In the genomic region with DNA sequence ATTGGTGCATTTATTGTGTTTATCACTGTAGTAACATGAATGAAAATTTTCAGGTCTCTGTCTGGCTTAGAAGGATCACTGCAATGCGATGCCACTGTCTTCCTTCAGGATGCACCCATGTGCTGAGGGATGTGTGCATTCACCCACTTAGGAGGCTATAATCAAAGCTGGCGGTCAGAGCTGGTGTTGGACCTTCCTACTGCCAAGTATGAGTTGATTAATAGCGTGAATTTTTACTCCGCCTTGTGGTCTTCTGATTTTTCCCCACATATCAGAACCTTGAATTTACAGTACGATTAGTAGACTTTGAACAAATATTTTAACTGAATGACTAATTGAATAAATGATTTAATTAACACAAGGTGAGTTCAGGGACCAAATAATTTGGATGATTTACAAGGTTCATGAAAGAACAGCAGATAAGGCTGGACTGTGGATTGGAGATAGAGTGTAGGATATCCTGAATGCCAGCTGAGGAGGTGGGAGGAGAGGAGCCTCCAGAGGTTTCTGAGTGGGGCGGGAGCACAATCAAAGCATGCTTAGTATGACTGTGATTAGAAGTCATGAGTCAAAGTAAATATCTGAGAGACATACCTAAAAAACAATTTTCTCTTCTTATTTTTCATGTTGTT, we compare ENCODE assay signal across 18 cellular contexts. TPM values are rescaled to one million over a fixed set of nuclear protein-coding genes. Genes with fewer than 3 reads are reported as not detected.
"Had no signal": no experiment of that assay in that cellular context is flagged by ENCODE, and none has a peak within 500 bp of the region (broad histone marks: within the 10 kb centered on the region; RNA-seq: fewer than 3 reads in every experiment).

No MANE protein-coding gene starts in this region.

- H3K4me3 ChIP-seq: gastroesophageal sphincter, testis had no signal

- DNase-seq: activated CD4-positive, alpha-beta T cell treated with anti-CD3 and anti-CD28 coated beads for 1 hour; activated CD4-positive, alpha-beta T cell treated with anti-CD3 and anti-CD28 coated beads, Interleukin-2, amount 50 U/mL, for 4 hours; activated naive CD4-positive, alpha-beta T cell treated with anti-CD3 and anti-CD28 coated beads for 36 hours; activated naive CD8-positive, alpha-beta T cell treated with anti-CD3 and anti-CD28 coated beads, Interleukin-2, amount 50 U/mL, for 24 hours; aorta; endodermal cell; erythroblast; left ventricle myocardium superior; occipital lobe; stimulated activated naive CD8-positive, alpha-beta T cell treated with anti-CD3 and anti-CD28 coated beads, Interleukin-15, amount 100 ng/mL, for 72 hours; T-helper 9 cell; testis had no signal

- H3K4me1 ChIP-seq: testis had no signal

- H3K9me3 ChIP-seq: gastroesophageal sphincter, testis had no signal

- H3K27ac Mint-ChIP-seq: activated naive CD4-positive, alpha-beta T cell treated with anti-CD3 and anti-CD28 coated beads for 36 hours; activated naive CD8-positive, alpha-beta T cell treated with anti-CD3 and anti-CD28 coated beads, Interleukin-2, amount 50 U/mL, for 24 hours; activated T-helper 17 cell treated with anti-CD3 and anti-CD28 coated beads, Interleukin-2, amount 50 U/mL, for 72 hours; endodermal cell; memory B cell; natural killer cell treated with Interleukin-12 subunit alpha and Interleukin-12 subunit beta and Interleukin-15 and Interleukin-18, amount 100 ng/mL, for 72 hours; stimulated activated naive CD8-positive, alpha-beta T cell treated with anti-CD3 and anti-CD28 coated beads, Interleukin-15, amount 100 ng/mL, for 72 hours had no signal

- H3K4me1 Mint-ChIP-seq: activated naive CD8-positive, alpha-beta T cell treated with anti-CD3 and anti-CD28 coated beads, Interleukin-2, amount 50 U/mL, for 24 hours; activated T-helper 17 cell treated with anti-CD3 and anti-CD28 coated beads, Interleukin-2, amount 50 U/mL, for 72 hours; memory B cell; stimulated activated naive CD8-positive, alpha-beta T cell treated with anti-CD3 and anti-CD28 coated beads, Interleukin-15, amount 100 ng/mL, for 72 hours had no signal

- H3K36me3 ChIP-seq: gastroesophageal sphincter had no signal

- ATAC-seq: activated naive CD8-positive, alpha-beta T cell treated with anti-CD3 and anti-CD28 coated beads, Interleukin-2, amount 50 U/mL, for 24 hours; activated T-helper 17 cell treated with anti-CD3 and anti-CD28 coated beads, Interleukin-2, amount 50 U/mL, for 72 hours; gastroesophageal sphincter; left ventricle myocardium superior; natural killer cell treated with Interleukin-12 subunit alpha and Interleukin-12 subunit beta and Interleukin-15 and Interleukin-18, amount 100 ng/mL, for 72 hours; sciatic nerve; stimulated activated naive CD8-positive, alpha-beta T cell treated with anti-CD3 and anti-CD28 coated beads, Interleukin-15, amount 100 ng/mL, for 72 hours had no signal

- H3K4me3 Mint-ChIP-seq: activated naive CD4-positive, alpha-beta T cell treated with anti-CD3 and anti-CD28 coated beads for 36 hours; activated naive CD8-positive, alpha-beta T cell treated with anti-CD3 and anti-CD28 coated beads, Interleukin-2, amount 50 U/mL, for 24 hours; activated T-helper 17 cell treated with anti-CD3 and anti-CD28 coated beads, Interleukin-2, amount 50 U/mL, for 72 hours; endodermal cell; memory B cell; natural killer cell treated with Interleukin-12 subunit alpha and Interleukin-12 subunit beta and Interleukin-15 and Interleukin-18, amount 100 ng/mL, for 72 hours; stimulated activated naive CD8-positive, alpha-beta T cell treated with anti-CD3 and anti-CD28 coated beads, Interleukin-15, amount 100 ng/mL, for 72 hours had no signal

- H3K27ac ChIP-seq: gastroesophageal sphincter, testis had no signal

- H3K36me3 Mint-ChIP-seq: memory B cell; natural killer cell treated with Interleukin-12 subunit alpha and Interleukin-12 subunit beta and Interleukin-15 and Interleukin-18, amount 100 ng/mL, for 72 hours had no signal

- H3K27me3 ChIP-seq: gastroesophageal sphincter, testis had no signal

- H3K9me3 Mint-ChIP-seq: activated naive CD4-positive, alpha-beta T cell treated with anti-CD3 and anti-CD28 coated beads for 36 hours; activated T-helper 17 cell treated with anti-CD3 and anti-CD28 coated beads, Interleukin-2, amount 50 U/mL, for 72 hours; natural killer cell treated with Interleukin-12 subunit alpha and Interleukin-12 subunit beta and Interleukin-15 and Interleukin-18, amount 100 ng/mL, for 72 hours had no signal

RNA-seq across cellular contexts. Expression of gene RERG, which starts 50.1 kb away (rescaled TPM):
- total RNA-seq: activated naive CD4-positive, alpha-beta T cell treated with anti-CD3 and anti-CD28 coated beads for 36 hours; activated T-helper 17 cell treated with anti-CD3 and anti-CD28 coated beads, Interleukin-2, amount 50 U/mL, for 72 hours; dermis microvascular lymphatic vessel endothelial cell; natural killer cell treated with Interleukin-12 subunit alpha and Interleukin-12 subunit beta and Interleukin-15 and Interleukin-18, amount 100 ng/mL, for 72 hours had no signal
